Comparison of ENCODE assay signal across 13 cellular contexts in genomic region chr5:19322716-19323485, GRCh38.
DNase-seq lines count a peak whose midpoint lies in the region; ATAC-seq and TF ChIP-seq lines count a peak whose summit lies in the region.
"Had no signal": no experiment of that assay in that cellular context is flagged by ENCODE, and none has a peak within 500 bp of the region (broad histone marks: within the 10 kb centered on the region; RNA-seq: fewer than 3 reads in every experiment).

No MANE protein-coding gene starts in this region.

- intact Hi-C loops in esophagus squamous epithelium (cut with DNase I) = no loop called here

- H3K4me3 ChIP-seq in esophagus squamous epithelium = no peak overlapping the region
- H3K4me3 ChIP-seq in suprapubic skin = no peak overlapping the region
- H3K4me3 ChIP-seq: HAP-1 had no signal

- H3K36me3 ChIP-seq in esophagus squamous epithelium (no peaks in the 10 kb centered on the region), suprapubic skin (no peaks in the 10 kb centered on the region)
- H3K36me3 ChIP-seq: HAP-1 had no signal

- peak; percentile 41 for DNase-seq in NCI-H510A treated with DMSO at 0.1 percent for 48 hours (lab: John Stamatoyannopoulos, UW)
- DNase-seq in NCI-H510A (lab: John Stamatoyannopoulos, UW) = no peak
- DNase-seq in NCI-H69 (lab: John Stamatoyannopoulos, UW) = peak; percentile 76
- no peak for DNase-seq in esophagus squamous epithelium (lab: John Stamatoyannopoulos, UW)
- no peak for DNase-seq in suprapubic skin (ENCODE audit: low spot score in 2 of 2)
- DNase-seq: activated B cell treated with CpG ODN at 0.5 μM for 24 hours; activated naive CD4-positive, alpha-beta T cell; NCI-H774 had no signal

- no peak for TF ChIP-seq CTCF in esophagus squamous epithelium (IDR thresholded peaks at IDR 0.05)
- no peak for TF ChIP-seq CTCF in suprapubic skin (IDR thresholded peaks at IDR 0.05)

- H3K27me3 Mint-ChIP-seq in stimulated activated memory B cell treated with anti-CD40 and anti-IgM and Interleukin-4, amounts not matched to agents 10 μg/mL and 1 μg/mL and 100 μg/mL, for 72 hours = no peaks in the 10 kb centered on the region
- H3K27me3 Mint-ChIP-seq: activated B cell treated with CpG ODN at 0.5 μM for 24 hours had no signal

- TF ChIP-seq EP300 in suprapubic skin (IDR thresholded peaks at IDR 0.05) = no peak

- H3K27ac ChIP-seq in esophagus squamous epithelium (peak overlapping the region; percentile 30 to 66 (median 62)), suprapubic skin (peak overlapping the region; percentile 71)
- H3K27ac ChIP-seq: 22Rv1 had no signal

- no peak overlapping the region for H3K4me3 Mint-ChIP-seq in stimulated activated memory B cell treated with anti-CD40 and anti-IgM and Interleukin-4, amounts not matched to agents 10 μg/mL and 1 μg/mL and 100 μg/mL, for 72 hours
- H3K4me3 Mint-ChIP-seq: activated B cell treated with CpG ODN at 0.5 μM for 24 hours had no signal

- H3K9me3 Mint-ChIP-seq in stimulated activated memory B cell treated with anti-CD40 and anti-IgM and Interleukin-4, amounts not matched to agents 10 μg/mL and 1 μg/mL and 100 μg/mL, for 72 hours = peaks cover 2% of the 10 kb centered on the region

- no peak for ATAC-seq in GM18517 (IDR thresholded peaks at IDR 0.05; ENCODE audit: unreplicated experiment)
- ATAC-seq in stimulated activated memory B cell treated with anti-CD40 and anti-IgM and Interleukin-4, amounts not matched to agents 10 μg/mL and 1 μg/mL and 100 μg/mL, for 72 hours = no peak
- ATAC-seq in GM19455 (IDR thresholded peaks at IDR 0.05; ENCODE audit: unreplicated experiment) = no peak

- H3K4me1 Mint-ChIP-seq in stimulated activated memory B cell treated with anti-CD40 and anti-IgM and Interleukin-4, amounts not matched to agents 10 μg/mL and 1 μg/mL and 100 μg/mL, for 72 hours = no peaks in the 10 kb centered on the region
- H3K4me1 Mint-ChIP-seq: activated B cell treated with CpG ODN at 0.5 μM for 24 hours had no signal

- H3K36me3 Mint-ChIP-seq in stimulated activated memory B cell treated with anti-CD40 and anti-IgM and Interleukin-4, amounts not matched to agents 10 μg/mL and 1 μg/mL and 100 μg/mL, for 72 hours = no peaks in the 10 kb centered on the region

- H3K27me3 ChIP-seq in esophagus squamous epithelium = no peaks in the 10 kb centered on the region
- no peaks in the 10 kb centered on the region for H3K27me3 ChIP-seq in suprapubic skin

- 29 to 37% methylated on average over 4 of the region's 4 CpGs for WGBS in esophagus squamous epithelium, 2 donors
- 55% methylated on average over 4 of the region's 4 CpGs for WGBS in suprapubic skin

- TF ChIP-seq POLR2A in esophagus squamous epithelium (IDR thresholded peaks at IDR 0.05) (no peak), suprapubic skin (IDR thresholded peaks at IDR 0.05) (no peak)

- no peaks in the 10 kb centered on the region for H3K9me3 ChIP-seq in esophagus squamous epithelium
- no peaks in the 10 kb centered on the region for H3K9me3 ChIP-seq in suprapubic skin
- H3K9me3 ChIP-seq: HAP-1 had no signal

- no peak overlapping the region for H3K27ac Mint-ChIP-seq in stimulated activated memory B cell treated with anti-CD40 and anti-IgM and Interleukin-4, amounts not matched to agents 10 μg/mL and 1 μg/mL and 100 μg/mL, for 72 hours
- H3K27ac Mint-ChIP-seq: activated B cell treated with CpG ODN at 0.5 μM for 24 hours had no signal

- peaks cover 0 to 23% (median 0%) of the 10 kb centered on the region in 3 donors for H3K4me1 ChIP-seq in esophagus squamous epithelium
- peaks cover 6% of the 10 kb centered on the region for H3K4me1 ChIP-seq in suprapubic skin
- H3K4me1 ChIP-seq: HAP-1 had no signal

Comparison
In these comparisons a context has a peak if more than half of its experiments do, and no peak if none do; other contexts are left out.
1. DNase-seq: peak in NCI-H510A treated with DMSO at 0.1 percent for 48 hours (single experiment) and NCI-H69 (single experiment); none in NCI-H510A (single experiment), esophagus squamous epithelium (single experiment) and suprapubic skin (0 of 2).